ENCODE assay signal across 10 cellular contexts in the genomic region with DNA sequence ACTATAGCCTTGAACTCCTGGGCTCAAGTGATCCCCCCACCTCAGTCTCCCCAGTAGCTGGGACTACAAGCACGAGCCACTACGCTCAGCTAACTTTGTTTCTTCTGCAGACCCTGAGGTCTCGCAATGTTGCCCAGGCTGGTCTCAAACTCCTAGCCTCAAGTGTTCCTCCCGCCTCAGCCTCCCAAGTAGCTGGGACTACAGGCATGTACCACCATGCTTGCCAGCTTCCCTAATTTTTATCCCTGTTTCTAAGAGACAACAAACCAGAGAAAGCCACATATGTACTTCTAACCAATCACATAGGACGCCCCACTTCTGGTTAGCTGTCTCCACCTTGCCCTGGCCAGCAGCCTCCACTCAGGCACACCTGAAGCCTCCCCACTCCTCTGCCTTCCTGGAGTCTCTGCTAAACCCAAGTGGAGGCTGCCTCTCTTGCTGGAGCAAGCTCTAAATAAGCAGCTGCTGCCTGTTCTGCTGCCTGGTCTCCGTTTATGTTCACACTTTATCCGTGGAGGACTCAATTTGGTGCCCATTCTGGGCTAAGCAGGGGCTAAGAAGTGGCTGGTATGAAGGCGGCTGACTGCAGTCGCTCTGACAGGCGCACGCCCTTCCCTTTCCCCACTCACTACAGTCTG. TPM values are rescaled to one million over a fixed set of nuclear protein-coding genes. Genes with fewer than 3 reads are reported as not detected.
DNase-seq lines count a peak whose midpoint lies in the region; ATAC-seq and TF ChIP-seq lines count a peak whose summit lies in the region.
"Had no signal": no experiment of that assay in that cellular context is flagged by ENCODE, and none has a peak within 500 bp of the region (broad histone marks: within the 10 kb centered on the region; RNA-seq: fewer than 3 reads in every experiment).

No MANE protein-coding gene starts in this region.

- TF ChIP-seq EP300 in tibial nerve (IDR thresholded peaks at IDR 0.05) = no peak

- H3K27ac ChIP-seq in tibial nerve = peak overlapping the region in 3 of 4 donors; percentile 9 to 77 (median 71)

- H3K4me3 Mint-ChIP-seq in activated naive CD4-positive, alpha-beta T cell treated with anti-CD3 and anti-CD28 coated beads for 36 hours = no peak overlapping the region
- H3K4me3 Mint-ChIP-seq in brain (peak overlapping the region in 2 of 5 experiments; percentile 20 to 32), naive B cell (peak overlapping the region in 5 of 8 donors; percentile 50 to 84 (median 72))

- ATAC-seq in naive B cell (ENCODE audit: low read depth in 2 of 2) (no peak), esophagus mucosa (no peak), GM21576 (IDR thresholded peaks at IDR 0.05; ENCODE audit: unreplicated experiment) (no peak)

- no peaks in the 10 kb centered on the region for H3K9me3 Mint-ChIP-seq in activated naive CD4-positive, alpha-beta T cell treated with anti-CD3 and anti-CD28 coated beads for 36 hours
- no peaks in the 10 kb centered on the region for H3K9me3 Mint-ChIP-seq in brain
- H3K9me3 Mint-ChIP-seq in naive B cell = peaks cover 0 to 7% (median 0%) of the 10 kb centered on the region in 7 donors

- H3K36me3 Mint-ChIP-seq in activated naive CD4-positive, alpha-beta T cell treated with anti-CD3 and anti-CD28 coated beads for 36 hours (ENCODE audit: low read depth) = peaks cover 12% of the 10 kb centered on the region
- peaks cover 10% of the 10 kb centered on the region for H3K36me3 Mint-ChIP-seq in brain
- H3K36me3 Mint-ChIP-seq in naive B cell = peaks cover 10 to 13% of the 10 kb centered on the region in 2 donors

- no peaks in the 10 kb centered on the region for H3K27me3 Mint-ChIP-seq in activated naive CD4-positive, alpha-beta T cell treated with anti-CD3 and anti-CD28 coated beads for 36 hours (ENCODE audit: low read depth)
- H3K27me3 Mint-ChIP-seq in brain = peaks cover 4% of the 10 kb centered on the region
- no peaks in the 10 kb centered on the region for H3K27me3 Mint-ChIP-seq in naive B cell

- no peak for TF ChIP-seq POLR2A in tibial nerve (IDR thresholded peaks at IDR 0.05)

- H3K4me1 ChIP-seq in tibial nerve = peaks cover 0 to 75% (median 35%) of the 10 kb centered on the region in 4 donors

- H3K27ac Mint-ChIP-seq in activated naive CD4-positive, alpha-beta T cell treated with anti-CD3 and anti-CD28 coated beads for 36 hours = peak overlapping the region; percentile 43
- H3K27ac Mint-ChIP-seq in brain (peak overlapping the region; percentile 20 to 92 (median 86)), naive B cell (peak overlapping the region in 5 of 6 donors; percentile 13 to 83 (median 80))

- no peaks in the 10 kb centered on the region for H3K36me3 ChIP-seq in tibial nerve
- H3K36me3 ChIP-seq: BE2C had no signal

- H3K4me1 Mint-ChIP-seq in activated naive CD4-positive, alpha-beta T cell treated with anti-CD3 and anti-CD28 coated beads for 36 hours (ENCODE audit: low read depth) = peaks cover 84% of the 10 kb centered on the region
- H3K4me1 Mint-ChIP-seq in brain (peaks cover 49% of the 10 kb centered on the region), naive B cell (peaks cover 50 to 82% (median 67%) of the 10 kb centered on the region in 3 donors)

- WGBS in tibial nerve, 2 donors = 91 to 95% methylated on average over 11 of the region's 11 CpGs

- no peak for DNase-seq in activated naive CD4-positive, alpha-beta T cell treated with anti-CD3 and anti-CD28 coated beads for 36 hours
- DNase-seq in activated naive CD4-positive, alpha-beta T cell (lab: John Stamatoyannopoulos, UW) = no peak
- no peak for DNase-seq in naive B cell
- DNase-seq in tibial nerve (ENCODE audit: low spot score in 2 of 2) = no peak
- no peak for DNase-seq in dermis blood vessel endothelial cell
- DNase-seq: BE2C, NCI-H774 had no signal

- no peak for TF ChIP-seq CTCF in brain (conservative IDR thresholded peaks at IDR 0.05)
- no peak for TF ChIP-seq CTCF in tibial nerve (IDR thresholded peaks at IDR 0.05)

- CTCF ChIA-PET in activated naive CD4-positive, alpha-beta T cell treated with anti-CD3 and anti-CD28 coated beads for 36 hours (lab: Charles Lee) = interaction anchor here (1.3 to 2.2 kb wide), 4 partner anchors 9 to 129 kb away, joined by 3 to 7 read pairs (median 4); no protein-coding TSS in a partner anchor

- H3K4me3 ChIP-seq in tibial nerve = no peak overlapping the region

- H3K9me3 ChIP-seq in tibial nerve = no peaks in the 10 kb centered on the region
- H3K9me3 ChIP-seq: BE2C had no signal

- intact Hi-C loops in activated naive CD4-positive, alpha-beta T cell treated with anti-CD3 and anti-CD28 coated beads for 36 hours (cut with micrococcal nuclease) = no loop called here

- H3K27me3 ChIP-seq in tibial nerve = no peaks in the 10 kb centered on the region
- H3K27me3 ChIP-seq: BE2C had no signal

RNA-seq across cellular contexts. Expression of gene NSMCE1, which starts 24.7 kb away (rescaled TPM):
- 100 to 1,000 TPM; 112 to 117 TPM for total RNA-seq in activated naive CD4-positive, alpha-beta T cell treated with anti-CD3 and anti-CD28 coated beads for 36 hours
- polyA plus RNA-seq in brain (ENCODE audit: insufficient read depth, low read depth, low replicate concordance) (140 TPM), naive B cell (ENCODE audit: low read depth in 6 of 6) (100 to 1,000 TPM; 178 to 217 (median 195) TPM)
- total RNA-seq in tibial nerve (10 to 100 TPM; 27.7 to 41.4 (median 31.5) TPM), esophagus mucosa (46.8 TPM), dermis blood vessel endothelial cell (43.0 and 77.3 TPM in 2 replicates)

RNA-seq across cellular contexts. Expression of gene KDM8, which starts 40.5 kb away (rescaled TPM):
- 10 to 100 TPM; 11.3 to 13.9 TPM for total RNA-seq in activated naive CD4-positive, alpha-beta T cell treated with anti-CD3 and anti-CD28 coated beads for 36 hours
- polyA plus RNA-seq in brain (ENCODE audit: insufficient read depth, low read depth, low replicate concordance) (6.4 TPM), naive B cell (ENCODE audit: low read depth in 6 of 6) (1 to 10 TPM in 5 of 6 donors, not detected in 1; 2.9 to 8.2 (median 4.2) TPM)
- total RNA-seq in tibial nerve (1 to 10 TPM; 2.3 to 7.6 (median 4.8) TPM), esophagus mucosa (3.9 TPM), dermis blood vessel endothelial cell (3.7 and 4.7 TPM in 2 replicates)
